1 cellular context compared by ENCODE assay signal in the genomic region with DNA sequence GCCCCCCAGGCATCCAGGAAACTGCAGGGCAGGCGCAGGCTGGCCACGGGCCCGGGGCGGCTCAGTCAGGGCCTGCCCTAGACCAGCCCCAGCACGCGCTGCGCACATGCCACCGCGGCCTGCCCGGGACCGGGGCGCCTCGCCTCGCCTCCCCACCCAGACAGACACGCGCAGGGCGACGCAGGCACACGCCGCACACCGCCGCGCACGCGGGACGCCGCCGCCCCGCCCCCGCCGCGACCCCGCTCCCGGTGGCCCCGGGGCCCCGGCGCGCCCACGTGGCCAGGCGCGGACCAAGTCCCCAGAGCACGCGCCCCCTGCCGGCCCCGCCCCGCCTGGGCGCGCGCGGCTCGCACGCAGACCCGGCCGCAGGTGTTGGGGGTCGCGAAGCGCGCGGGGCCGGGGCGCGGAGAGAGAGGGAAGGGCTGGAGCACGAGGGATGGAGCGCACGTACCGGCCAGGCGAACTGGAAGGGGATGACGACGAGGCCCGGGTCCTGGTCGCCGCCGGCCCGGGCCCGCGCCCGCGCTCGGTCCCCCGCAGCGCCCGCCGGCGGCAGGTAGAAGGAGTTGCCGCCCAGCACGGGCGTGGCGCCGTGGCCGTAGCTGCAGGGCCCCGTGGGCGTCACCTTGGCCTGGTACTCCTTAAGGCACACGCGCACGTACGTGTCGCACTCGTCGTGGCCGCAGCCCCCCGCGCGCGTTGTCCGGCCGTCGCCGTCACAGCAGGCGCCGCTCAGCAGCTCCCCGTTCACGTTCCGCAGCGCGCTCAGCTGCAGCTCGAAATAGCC.
TF ChIP-seq lines count a peak whose summit lies in the region.

No MANE protein-coding gene starts in this region.

TF ChIP-seq in K562, 482 proteins besides CTCF, POLR2A, EP300 and RAD21 (continued from another document and continues in another):
- 0 out of 2 replicates have a peak, but pooled peaks have one; percentile 50 for TF ChIP-seq CREB3L1 (IDR thresholded peaks at IDR 0.05; ENCODE audit: borderline replicate concordance, low read depth)
- no peak for TF ChIP-seq FOXA3 (CRISPR knock-in tag; conservative IDR thresholded peaks at IDR 0.05 in 1 of 2, IDR thresholded peaks at IDR 0.05 in 1 of 2)
- TF ChIP-seq CTBP1 (IDR thresholded peaks at IDR 0.05; ENCODE audit: borderline replicate concordance): peak; percentile 98
- TF ChIP-seq ADNP (tag; IDR thresholded peaks at IDR 0.05): no peak
- peak; percentile 84 for TF ChIP-seq KLF1 (tag; IDR thresholded peaks at IDR 0.05)
- TF ChIP-seq STAT5B (CRISPR knock-in tag; IDR thresholded peaks at IDR 0.05): no peak
- no peak for TF ChIP-seq CEBPZ (IDR thresholded peaks at IDR 0.05; ENCODE audit: borderline replicate concordance, low read depth, low read length)
- no peak for TF ChIP-seq TBP (optimal IDR thresholded peaks at IDR 0.05; ENCODE audit: low read depth, low read length)
- no peak for TF ChIP-seq ZNF212 (CRISPR knock-in tag; IDR thresholded peaks at IDR 0.05)
- no peak for TF ChIP-seq HNRNPH1 (optimal IDR thresholded peaks at IDR 0.05; ENCODE audit: low read depth, low read length)
- TF ChIP-seq BDP1 (IDR thresholded peaks at IDR 0.05; ENCODE audit: insufficient read depth, insufficient read length): no peak
- TF ChIP-seq PHF21A (IDR thresholded peaks at IDR 0.05; ENCODE audit: borderline replicate concordance, low read depth): no peak
- no peak for TF ChIP-seq OTX1 (CRISPR knock-in tag; IDR thresholded peaks at IDR 0.05)
- no peak for TF ChIP-seq TAF1 (IDR thresholded peaks at IDR 0.05; ENCODE audit: control insufficient read depth, extremely low read depth, insufficient read depth, low read length, severe bottlenecking)
- no peak for TF ChIP-seq PRPF4 (IDR thresholded peaks at IDR 0.05; ENCODE audit: insufficient read depth, low read depth, low read length, poor library complexity, severe bottlenecking)
- no peak for TF ChIP-seq POLR3G (IDR thresholded peaks at IDR 0.05; ENCODE audit: extremely low read depth, insufficient read length, insufficient replicate concordance)
- no peak for TF ChIP-seq HMG20B (CRISPR knock-in tag; IDR thresholded peaks at IDR 0.05)
- TF ChIP-seq XRCC4 (IDR thresholded peaks at IDR 0.05; ENCODE audit: extremely low read depth, insufficient read depth, insufficient read length): no peak
- TF ChIP-seq, protein P1, sequence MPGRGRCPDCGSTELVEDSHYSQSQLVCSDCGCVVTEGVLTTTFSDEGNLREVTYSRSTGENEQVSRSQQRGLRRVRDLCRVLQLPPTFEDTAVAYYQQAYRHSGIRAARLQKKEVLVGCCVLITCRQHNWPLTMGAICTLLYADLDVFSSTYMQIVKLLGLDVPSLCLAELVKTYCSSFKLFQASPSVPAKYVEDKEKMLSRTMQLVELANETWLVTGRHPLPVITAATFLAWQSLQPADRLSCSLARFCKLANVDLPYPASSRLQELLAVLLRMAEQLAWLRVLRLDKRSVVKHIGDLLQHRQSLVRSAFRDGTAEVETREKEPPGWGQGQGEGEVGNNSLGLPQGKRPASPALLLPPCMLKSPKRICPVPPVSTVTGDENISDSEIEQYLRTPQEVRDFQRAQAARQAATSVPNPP (IDR thresholded peaks at IDR 0.05; ENCODE audit: borderline replicate concordance, insufficient read depth, insufficient read length): no peak
- TF ChIP-seq GATAD2A (IDR thresholded peaks at IDR 0.05): no peak
- no peak for TF ChIP-seq ZNF695 (CRISPR knock-in tag; IDR thresholded peaks at IDR 0.05)
- TF ChIP-seq FOXJ3 (CRISPR knock-in tag; IDR thresholded peaks at IDR 0.05): no peak
- TF ChIP-seq C11orf30 (IDR thresholded peaks at IDR 0.05; ENCODE audit: low read depth): no peak
- no peak for TF ChIP-seq ZKSCAN8 (CRISPR knock-in tag; IDR thresholded peaks at IDR 0.05)
- TF ChIP-seq MEF2D (tag; conservative IDR thresholded peaks at IDR 0.05; ENCODE audit: low read depth): no peak
- TF ChIP-seq GTF2F1 (IDR thresholded peaks at IDR 0.05; ENCODE audit: low read depth, low read length): no peak
- TF ChIP-seq MLLT1 (IDR thresholded peaks at IDR 0.05): no peak
- TF ChIP-seq TCFL5 (CRISPR knock-in tag; conservative IDR thresholded peaks at IDR 0.05): no peak
- TF ChIP-seq TAF9B (IDR thresholded peaks at IDR 0.05; ENCODE audit: partially characterized antibody): no peak
- TF ChIP-seq REST (CRISPR knock-in tag; IDR thresholded peaks at IDR 0.05; ENCODE audit: low read depth): no peak
- no peak for TF ChIP-seq STAT5A (IDR thresholded peaks at IDR 0.05; ENCODE audit: borderline replicate concordance, low read length)
- TF ChIP-seq, protein P2, sequence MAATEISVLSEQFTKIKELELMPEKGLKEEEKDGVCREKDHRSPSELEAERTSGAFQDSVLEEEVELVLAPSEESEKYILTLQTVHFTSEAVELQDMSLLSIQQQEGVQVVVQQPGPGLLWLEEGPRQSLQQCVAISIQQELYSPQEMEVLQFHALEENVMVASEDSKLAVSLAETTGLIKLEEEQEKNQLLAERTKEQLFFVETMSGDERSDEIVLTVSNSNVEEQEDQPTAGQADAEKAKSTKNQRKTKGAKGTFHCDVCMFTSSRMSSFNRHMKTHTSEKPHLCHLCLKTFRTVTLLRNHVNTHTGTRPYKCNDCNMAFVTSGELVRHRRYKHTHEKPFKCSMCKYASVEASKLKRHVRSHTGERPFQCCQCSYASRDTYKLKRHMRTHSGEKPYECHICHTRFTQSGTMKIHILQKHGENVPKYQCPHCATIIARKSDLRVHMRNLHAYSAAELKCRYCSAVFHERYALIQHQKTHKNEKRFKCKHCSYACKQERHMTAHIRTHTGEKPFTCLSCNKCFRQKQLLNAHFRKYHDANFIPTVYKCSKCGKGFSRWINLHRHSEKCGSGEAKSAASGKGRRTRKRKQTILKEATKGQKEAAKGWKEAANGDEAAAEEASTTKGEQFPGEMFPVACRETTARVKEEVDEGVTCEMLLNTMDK (IDR thresholded peaks at IDR 0.05; ENCODE audit: borderline replicate concordance, insufficient read depth, low read depth, low read length, poor library complexity, severe bottlenecking): peak; percentile 93
- TF ChIP-seq MCM7 (IDR thresholded peaks at IDR 0.05): no peak
- TF ChIP-seq, protein P3, sequence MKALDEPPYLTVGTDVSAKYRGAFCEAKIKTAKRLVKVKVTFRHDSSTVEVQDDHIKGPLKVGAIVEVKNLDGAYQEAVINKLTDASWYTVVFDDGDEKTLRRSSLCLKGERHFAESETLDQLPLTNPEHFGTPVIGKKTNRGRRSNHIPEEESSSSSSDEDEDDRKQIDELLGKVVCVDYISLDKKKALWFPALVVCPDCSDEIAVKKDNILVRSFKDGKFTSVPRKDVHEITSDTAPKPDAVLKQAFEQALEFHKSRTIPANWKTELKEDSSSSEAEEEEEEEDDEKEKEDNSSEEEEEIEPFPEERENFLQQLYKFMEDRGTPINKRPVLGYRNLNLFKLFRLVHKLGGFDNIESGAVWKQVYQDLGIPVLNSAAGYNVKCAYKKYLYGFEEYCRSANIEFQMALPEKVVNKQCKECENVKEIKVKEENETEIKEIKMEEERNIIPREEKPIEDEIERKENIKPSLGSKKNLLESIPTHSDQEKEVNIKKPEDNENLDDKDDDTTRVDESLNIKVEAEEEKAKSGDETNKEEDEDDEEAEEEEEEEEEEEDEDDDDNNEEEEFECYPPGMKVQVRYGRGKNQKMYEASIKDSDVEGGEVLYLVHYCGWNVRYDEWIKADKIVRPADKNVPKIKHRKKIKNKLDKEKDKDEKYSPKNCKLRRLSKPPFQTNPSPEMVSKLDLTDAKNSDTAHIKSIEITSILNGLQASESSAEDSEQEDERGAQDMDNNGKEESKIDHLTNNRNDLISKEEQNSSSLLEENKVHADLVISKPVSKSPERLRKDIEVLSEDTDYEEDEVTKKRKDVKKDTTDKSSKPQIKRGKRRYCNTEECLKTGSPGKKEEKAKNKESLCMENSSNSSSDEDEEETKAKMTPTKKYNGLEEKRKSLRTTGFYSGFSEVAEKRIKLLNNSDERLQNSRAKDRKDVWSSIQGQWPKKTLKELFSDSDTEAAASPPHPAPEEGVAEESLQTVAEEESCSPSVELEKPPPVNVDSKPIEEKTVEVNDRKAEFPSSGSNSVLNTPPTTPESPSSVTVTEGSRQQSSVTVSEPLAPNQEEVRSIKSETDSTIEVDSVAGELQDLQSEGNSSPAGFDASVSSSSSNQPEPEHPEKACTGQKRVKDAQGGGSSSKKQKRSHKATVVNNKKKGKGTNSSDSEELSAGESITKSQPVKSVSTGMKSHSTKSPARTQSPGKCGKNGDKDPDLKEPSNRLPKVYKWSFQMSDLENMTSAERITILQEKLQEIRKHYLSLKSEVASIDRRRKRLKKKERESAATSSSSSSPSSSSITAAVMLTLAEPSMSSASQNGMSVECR (CRISPR knock-in tag; IDR thresholded peaks at IDR 0.05): peak; percentile 60; the same call in 1 of the 2 replicates
- no peak for TF ChIP-seq TEAD4 (IDR thresholded peaks at IDR 0.05; ENCODE audit: low read length)
- TF ChIP-seq TEAD4 (CRISPR knock-in tag; IDR thresholded peaks at IDR 0.05; ENCODE audit: borderline replicate concordance): no peak
- TF ChIP-seq ILF3 (IDR thresholded peaks at IDR 0.05; ENCODE audit: borderline replicate concordance): no peak
- TF ChIP-seq ZC3H4 (CRISPR knock-in tag; IDR thresholded peaks at IDR 0.05; ENCODE audit: borderline replicate concordance): no peak
- TF ChIP-seq HMGN3 (IDR thresholded peaks at IDR 0.05; ENCODE audit: borderline replicate concordance, extremely low read depth, insufficient read length, low read depth, low read length): peak; percentile 48
